Comparison of ENCODE assay signal across 17 cellular contexts in genomic region chr18:44742126-44742525, GRCh38.
DNase-seq lines count a peak whose midpoint lies in the region; ATAC-seq and TF ChIP-seq lines count a peak whose summit lies in the region.
"Had no signal": no experiment of that assay in that cellular context is flagged by ENCODE, and none has a peak within 500 bp of the region (broad histone marks: within the 10 kb centered on the region; RNA-seq: fewer than 3 reads in every experiment).

No MANE protein-coding gene starts in this region.

- H3K27ac ChIP-seq in VCaP, result peak overlapping the region; percentile 42
- peak overlapping the region; percentile 10 to 47 for H3K27ac ChIP-seq in coronary artery
- H3K27ac ChIP-seq in muscle layer of colon (ENCODE audit: low read depth, low read length), result peak overlapping the region; percentile 81
- peak overlapping the region; percentile 31 for H3K27ac ChIP-seq in temporal lobe (ENCODE audit: low read depth, low read length)

- no peaks in the 10 kb centered on the region for H3K27me3 ChIP-seq in muscle layer of colon (ENCODE audit: control insufficient read depth in 1 of 2, insufficient read depth in 2 of 2, low read length in 2 of 2)
- H3K27me3 ChIP-seq: ovary had no signal

- H3K4me3 ChIP-seq in coronary artery (no peak overlapping the region), muscle layer of colon (ENCODE audit: low read depth in 1 of 2, low read length in 2 of 2) (no peak overlapping the region)
- H3K4me3 ChIP-seq: ovary had no signal

- peaks cover 56% of the 10 kb centered on the region for H3K4me1 ChIP-seq in muscle layer of colon (ENCODE audit: insufficient read depth, low read length)

- DNase-seq in coronary artery (ENCODE audit: low spot score) (no peak), T-helper 1 cell (no peak)
- DNase-seq: activated naive CD4-positive, alpha-beta T cell treated with Interleukin-2 at 50 U/mL for 16 hours; activated T-cell treated with anti-CD3 and anti-CD28 coated beads, Interleukin-2, amount 50 U/mL, for 24 hours; AML-193; GOT3; KG1; NCI-H187; stimulated activated CD4-positive, alpha-beta T cell treated with anti-CD3 and anti-CD28 coated beads, Interleukin-1b, Interleukin-23, amount 100 ng/mL, for 48 hours; stimulated activated naive CD4-positive, alpha-beta T cell had no signal

- no peaks in the 10 kb centered on the region for H3K36me3 ChIP-seq in muscle layer of colon (ENCODE audit: insufficient read depth, low read length)
- H3K36me3 ChIP-seq: ovary had no signal

- H3K9ac ChIP-seq in muscle layer of colon (ENCODE audit: low read length), result no peak overlapping the region

- no peak for ATAC-seq in HG03159 (IDR thresholded peaks at IDR 0.05; ENCODE audit: unreplicated experiment)
- no peak for ATAC-seq in HG03095 (IDR thresholded peaks at IDR 0.05; ENCODE audit: unreplicated experiment)
- ATAC-seq: Panc1 had no signal

- no peaks in the 10 kb centered on the region for H3K9me3 ChIP-seq in muscle layer of colon (ENCODE audit: low read length)
- H3K9me3 ChIP-seq: ovary had no signal

- no peak for TF ChIP-seq CTCF in VCaP (conservative IDR thresholded peaks at IDR 0.05)
- TF ChIP-seq CTCF in coronary artery (IDR thresholded peaks at IDR 0.05), result no peak

Comparison
In these comparisons a context has a peak if more than half of its experiments do, and no peak if none do; other contexts are left out.
1. H3K27ac ChIP-seq: peak in every context shown above with its lines; median percentile 81 in muscle layer of colon; 42 in VCaP; 31 in temporal lobe; 28 in coronary artery.